ENCODE assay signal across 8 cellular contexts in genomic region chr22:24230911-24231656, GRCh38. TPM values are rescaled to one million over a fixed set of nuclear protein-coding genes. Genes with fewer than 3 reads are reported as not detected.
DNase-seq lines count a peak whose midpoint lies in the region; ATAC-seq and TF ChIP-seq lines count a peak whose summit lies in the region.

No MANE protein-coding gene starts in this region.

- no peaks in the 10 kb centered on the region for H3K27me3 Mint-ChIP-seq in activated CD4-positive, alpha-beta T cell treated with anti-CD3 and anti-CD28 coated beads for 36 hours
- H3K27me3 Mint-ChIP-seq in osteocyte (ENCODE audit: unreplicated experiment), result no peaks in the 10 kb centered on the region

- peak overlapping the region; percentile 42 for H3K27ac Mint-ChIP-seq in activated CD4-positive, alpha-beta T cell treated with anti-CD3 and anti-CD28 coated beads for 36 hours
- H3K27ac Mint-ChIP-seq in osteocyte (ENCODE audit: unreplicated experiment), result peak overlapping the region; percentile 64

- intact Hi-C loops in Right ventricle myocardium superior (cut with DNase I) (no loop called here), dorsolateral prefrontal cortex (cut with DNase I) (no loop called here)
- intact Hi-C loops in activated CD4-positive, alpha-beta T cell treated with anti-CD3 and anti-CD28 coated beads for 36 hours (cut with DNase I, micrococcal nuclease), result loop anchor here in 1 of 2 experiments (5.0 kb wide), 1 partner anchor 39 kb away; no protein-coding TSS in a partner anchor

- H3K9me3 ChIP-seq in right atrium auricular region, result no peaks in the 10 kb centered on the region

- H3K27ac ChIP-seq in right atrium auricular region, result no peak overlapping the region
- no peak overlapping the region for H3K27ac ChIP-seq in dorsolateral prefrontal cortex

- peaks cover 0 to 9% of the 10 kb centered on the region in 2 donors for H3K4me1 ChIP-seq in right atrium auricular region

- ATAC-seq in Right ventricle myocardium superior (ENCODE audit: poor library complexity) (no peak), HG03565 (IDR thresholded peaks at IDR 0.05; ENCODE audit: unreplicated experiment) (no peak), HG03469 (IDR thresholded peaks at IDR 0.05; ENCODE audit: unreplicated experiment) (no peak)
- ATAC-seq in activated CD4-positive, alpha-beta T cell treated with anti-CD3 and anti-CD28 coated beads for 36 hours, result peak; percentile 91

- POLR2A ChIA-PET in activated CD4-positive, alpha-beta T cell treated with anti-CD3 and anti-CD28 coated beads for 36 hours (lab: Charles Lee), result no interaction called here

- H3K36me3 Mint-ChIP-seq in activated CD4-positive, alpha-beta T cell treated with anti-CD3 and anti-CD28 coated beads for 36 hours (ENCODE audit: low read depth), result no peaks in the 10 kb centered on the region
- H3K36me3 Mint-ChIP-seq in osteocyte (ENCODE audit: unreplicated experiment), result peaks cover 23% of the 10 kb centered on the region

- H3K36me3 ChIP-seq in right atrium auricular region, result peaks cover 42% of the 10 kb centered on the region

- H3K4me1 Mint-ChIP-seq in activated CD4-positive, alpha-beta T cell treated with anti-CD3 and anti-CD28 coated beads for 36 hours, result peaks cover 2% of the 10 kb centered on the region
- peaks cover 11% of the 10 kb centered on the region for H3K4me1 Mint-ChIP-seq in osteocyte (ENCODE audit: unreplicated experiment)

- DNase-seq in Right ventricle myocardium superior (peak; percentile 70), right atrium auricular region (ENCODE audit: low spot score) (no peak), dorsolateral prefrontal cortex (peak in 1 of 10 donors; percentile 11), osteocyte (ENCODE audit: extremely low spot score, unreplicated experiment) (no peak), GOT3 (lab: John Stamatoyannopoulos, UW) (no peak)
- peak; percentile 85 for DNase-seq in activated CD4-positive, alpha-beta T cell treated with anti-CD3 and anti-CD28 coated beads for 36 hours

- TF ChIP-seq CTCF in right atrium auricular region (IDR thresholded peaks at IDR 0.05) (peak in 1 of 2 donors; percentile 32), dorsolateral prefrontal cortex (IDR thresholded peaks at IDR 0.05 in 54 of 56, conservative IDR thresholded peaks at IDR 0.05 in 2 of 56; ENCODE audit: low read depth in 1 of 56, partially characterized antibody in 56 of 56) (peak in 32 of 56 donors; percentile 6 to 39 (median 20)), osteocyte (IDR thresholded peaks at IDR 0.05) (peak; percentile 38)

- no peaks in the 10 kb centered on the region for H3K27me3 ChIP-seq in right atrium auricular region
- no peaks in the 10 kb centered on the region for H3K27me3 ChIP-seq in dorsolateral prefrontal cortex

- no peaks in the 10 kb centered on the region for H3K9me3 Mint-ChIP-seq in activated CD4-positive, alpha-beta T cell treated with anti-CD3 and anti-CD28 coated beads for 36 hours (ENCODE audit: low read depth)
- no peaks in the 10 kb centered on the region for H3K9me3 Mint-ChIP-seq in osteocyte (ENCODE audit: unreplicated experiment)

- CTCF ChIA-PET in activated CD4-positive, alpha-beta T cell treated with anti-CD3 and anti-CD28 coated beads for 36 hours (lab: Charles Lee), result interaction anchor here (0.6 to 1.9 kb wide), 9 partner anchors 11 to 145 kb away, joined by 3 to 5 read pairs (median 3); no protein-coding TSS in a partner anchor

- H3K4me3 ChIP-seq in right atrium auricular region, result no peak overlapping the region
- no peak overlapping the region for H3K4me3 ChIP-seq in dorsolateral prefrontal cortex

- H3K4me3 Mint-ChIP-seq in activated CD4-positive, alpha-beta T cell treated with anti-CD3 and anti-CD28 coated beads for 36 hours, result peak overlapping the region; percentile 19
- no peak overlapping the region for H3K4me3 Mint-ChIP-seq in osteocyte (ENCODE audit: unreplicated experiment)

RNA-seq across cellular contexts. Expression of gene GGT5, which starts 13.8 kb away (rescaled TPM):
- 21.0 TPM for total RNA-seq in Right ventricle myocardium superior
- total RNA-seq in right atrium auricular region, result 10 to 100 TPM; 36.2 to 58.7 TPM
- under 1 TPM in 1 of 2 experiments, not detected in 1; 0.04 TPM for total RNA-seq in activated CD4-positive, alpha-beta T cell treated with anti-CD3 and anti-CD28 coated beads for 36 hours
- 10 to 100 TPM in 113 of 120 experiments, 1 to 10 TPM in 7; 5.9 to 50.2 (median 18.8) TPM for total RNA-seq in dorsolateral prefrontal cortex
- 136 and 150 TPM in 2 replicates for total RNA-seq in osteocyte

RNA-seq across cellular contexts. Expression of gene SPECC1L, which starts 39.5 kb away (rescaled TPM):
- total RNA-seq in Right ventricle myocardium superior, result 41.1 TPM
- 10 to 100 TPM; 33.6 to 39.1 TPM for total RNA-seq in right atrium auricular region
- 10 to 100 TPM; 31.5 to 38.2 TPM for total RNA-seq in activated CD4-positive, alpha-beta T cell treated with anti-CD3 and anti-CD28 coated beads for 36 hours
- 100 to 1,000 TPM in 29 of 120 experiments, 10 to 100 TPM in 91; 59.5 to 136 (median 91.9) TPM for total RNA-seq in dorsolateral prefrontal cortex
- 79.5 and 93.5 TPM in 2 replicates for total RNA-seq in osteocyte

RNA-seq across cellular contexts. Expression of gene SUSD2, which starts 49.8 kb away (rescaled TPM):
- total RNA-seq in Right ventricle myocardium superior (2.6 TPM), right atrium auricular region (1 to 10 TPM; 4.9 to 9.5 TPM), dorsolateral prefrontal cortex (10 to 100 TPM in 2 of 120 experiments, 1 to 10 TPM in 96, under 1 TPM in 22; 0.41 to 16.9 (median 1.5) TPM), osteocyte (4.2 and 4.5 TPM in 2 replicates)
- under 1 TPM; 0.65 to 0.80 TPM for total RNA-seq in activated CD4-positive, alpha-beta T cell treated with anti-CD3 and anti-CD28 coated beads for 36 hours

Comparison
In these comparisons a context has a peak if more than half of its experiments do, and no peak if none do; other contexts are left out.
1. DNase-seq: peak in Right ventricle myocardium superior (single experiment) and activated CD4-positive, alpha-beta T cell treated with anti-CD3 and anti-CD28 coated beads for 36 hours (single experiment); none in right atrium auricular region (single experiment), osteocyte (single experiment) and GOT3 (single experiment).
2. RNA of gene GGT5, which starts 13.8 kb away (total RNA-seq): 136 to 150 TPM in osteocyte, 36.2 to 58.7 TPM in right atrium auricular region, 21.0 TPM in Right ventricle myocardium superior (single experiment) and 5.9 to 50.2 TPM in dorsolateral prefrontal cortex; 0.04 TPM in activated CD4-positive, alpha-beta T cell treated with anti-CD3 and anti-CD28 coated beads for 36 hours; every median in the first group is over 4 times any median in the second.